ENCODE assay signal across 20 cellular contexts in genomic region chr5:60458669-60459068, GRCh38.
DNase-seq lines count a peak whose midpoint lies in the region; ATAC-seq, FAIRE-seq and TF ChIP-seq lines count a peak whose summit lies in the region.
"Had no signal": no experiment of that assay in that cellular context is flagged by ENCODE, and none has a peak within 500 bp of the region (broad histone marks: within the 10 kb centered on the region; RNA-seq: fewer than 3 reads in every experiment).

No MANE protein-coding gene starts in this region.

- H3K36me3 ChIP-seq in mammary epithelial cell (ENCODE audit: insufficient read depth, low read length), result no peaks in the 10 kb centered on the region
- no peaks in the 10 kb centered on the region for H3K36me3 ChIP-seq in K562 (ENCODE audit: control insufficient read depth, insufficient read depth, low read length)
- H3K36me3 ChIP-seq in psoas muscle (ENCODE audit: insufficient read depth in 1 of 2, low read depth in 1 of 2), result no peaks in the 10 kb centered on the region
- H3K36me3 ChIP-seq: BLaER1 had no signal

- H4K20me1 ChIP-seq in mammary epithelial cell (ENCODE audit: insufficient read depth, low read length) (no peaks in the 10 kb centered on the region), K562 (replicated peaks; ENCODE audit: control insufficient read depth, insufficient read depth, low read length) (no peaks in the 10 kb centered on the region)
- H4K20me1 ChIP-seq: BLaER1 had no signal

- no peaks in the 10 kb centered on the region for H3K9me3 ChIP-seq in mammary epithelial cell (replicated peaks; ENCODE audit: insufficient read depth, low read length)
- no peaks in the 10 kb centered on the region for H3K9me3 ChIP-seq in K562 (replicated peaks; ENCODE audit: control insufficient read depth, insufficient read depth, low read depth, low read length)
- H3K9me3 ChIP-seq in psoas muscle, result no peaks in the 10 kb centered on the region
- H3K9me3 ChIP-seq: A549 had no signal

- TF ChIP-seq POLR2A in K562 (conservative IDR thresholded peaks at IDR 0.05), result no peak

- H3K4me2 ChIP-seq in mammary epithelial cell (ENCODE audit: insufficient read depth, low read depth, low read length) (no peak overlapping the region), K562 (ENCODE audit: insufficient read depth, low read length) (no peak overlapping the region)
- H3K4me2 ChIP-seq: A549, BLaER1 had no signal

- H3K27me3 ChIP-seq in mammary epithelial cell (ENCODE audit: insufficient read depth, low read length) (no peaks in the 10 kb centered on the region), K562 (ENCODE audit: control insufficient read depth in 2 of 2, insufficient read depth in 2 of 2, low read length in 2 of 2) (no peaks in the 10 kb centered on the region), psoas muscle (ENCODE audit: insufficient read depth in 3 of 3, low read length in 2 of 3) (no peaks in the 10 kb centered on the region)
- H3K27me3 ChIP-seq: BLaER1 had no signal

- H3K9me1 ChIP-seq in K562 (ENCODE audit: control insufficient read depth, insufficient read depth, low read length), result no peaks in the 10 kb centered on the region

- in situ Hi-C loops in T47D (cut with HindIII; ENCODE audit: low pct_unique_long_range_greater_than_20kb, low sequenced_read_pairs), result no loop called here
- in situ Hi-C loops in mammary epithelial cell (cut with MboI; ENCODE audit: low sequenced_read_pairs in 2 of 2), result no loop called here
- in situ Hi-C loops in K562 (cut with MboI), result no loop called here

- BruUV-seq in mammary epithelial cell (replicated peaks; lab: Mats Ljungman, UMichigan), result no TSS peak
- no TSS peak for BruUV-seq in K562 (replicated peaks; lab: Mats Ljungman, UMichigan)

- no peaks in the 10 kb centered on the region for H3K79me2 ChIP-seq in mammary epithelial cell (ENCODE audit: insufficient read depth, low read length)
- no peaks in the 10 kb centered on the region for H3K79me2 ChIP-seq in K562 (ENCODE audit: control insufficient read depth, insufficient read depth, low read length)

- no peak for TF ChIP-seq CTCF in mammary epithelial cell (conservative IDR thresholded peaks at IDR 0.05 in 1 of 2, IDR thresholded peaks at IDR 0.05 in 1 of 2; ENCODE audit: extremely low read depth in 1 of 2, insufficient read depth in 1 of 2, low read depth in 1 of 2, low read length in 2 of 2)
- TF ChIP-seq CTCF in K562 (IDR thresholded peaks at IDR 0.05 in 2 of 3, conservative IDR thresholded peaks at IDR 0.05 in 1 of 3; ENCODE audit: insufficient read depth in 2 of 3, low read depth in 1 of 3, low read length in 3 of 3), result peak in 2 of 3 experiments; percentile 15 to 17; a peak in 2 of 6 replicates
- no peak for TF ChIP-seq CTCF in psoas muscle (IDR thresholded peaks at IDR 0.05)

- TF ChIP-seq EP300 in K562 (IDR thresholded peaks at IDR 0.05; ENCODE audit: low read length), result no peak

- no peak overlapping the region for H3K9ac ChIP-seq in mammary epithelial cell (ENCODE audit: insufficient read depth, low read length)
- no peak overlapping the region for H3K9ac ChIP-seq in K562 (ENCODE audit: insufficient read depth in 1 of 2, low read depth in 2 of 2, low read length in 2 of 2)
- H3K9ac ChIP-seq: BLaER1 had no signal

- intact Hi-C loops in mammary epithelial cell (cut with micrococcal nuclease) (no loop called here), K562 (cut with micrococcal nuclease) (no loop called here), psoas muscle (cut with DNase I) (no loop called here)

- WGBS in mammary epithelial cell (ENCODE audit: low coverage, missing lambda C conversion rate), result 81% methylated on average over 7 of the region's 7 CpGs
- 1% methylated on average over 7 of the region's 7 CpGs for WGBS in K562 (ENCODE audit: insufficient coverage, low coverage, missing lambda C conversion rate)
- 74 to 80% (median 80%) methylated on average over 7 of the region's 7 CpGs for WGBS in psoas muscle, 3 donors

- FAIRE-seq in K562 (lab: Jason Lieb, UNC), result no peak
- FAIRE-seq: GM12892, GM18507, H1 had no signal

- POLR2A ChIA-PET in K562 (lab: Yijun Ruan, JAX), result no interaction called here

- no peak overlapping the region for H3K27ac ChIP-seq in mammary epithelial cell (ENCODE audit: insufficient read depth, low read depth, low read length)
- H3K27ac ChIP-seq in K562 (ENCODE audit: extremely low read depth, low read depth, low read length), result no peak overlapping the region
- H3K27ac ChIP-seq in psoas muscle, result no peak overlapping the region
- H3K27ac ChIP-seq: 22Rv1, A549, BLaER1 had no signal

- no peak overlapping the region for H3K4me3 ChIP-seq in mammary epithelial cell (replicated peaks in 1 of 3; ENCODE audit: insufficient read depth in 1 of 3, low read depth in 2 of 3, low read length in 3 of 3)
- no peak overlapping the region for H3K4me3 ChIP-seq in K562
- H3K4me3 ChIP-seq in psoas muscle, result no peak overlapping the region
- H3K4me3 ChIP-seq: A549, BLaER1 had no signal

- CTCF ChIA-PET in mammary epithelial cell (lab: Charles Lee; ENCODE audit: low non-redundant PET), result no interaction called here
- CTCF ChIA-PET in K562 (lab: Yijun Ruan, JAX; ENCODE audit: low intra/inter-chr PET ratio), result no interaction called here

- DNase-seq in T47D (ENCODE audit: low read depth in 1 of 2, low spot score in 1 of 2) (peak; percentile 9 to 54), mammary epithelial cell (no peak), OCI-M1 (lab: John Stamatoyannopoulos, UW) (peak; percentile 46), K562 (ENCODE audit: extremely low read depth in 1 of 4, low spot score in 3 of 4) (no peak), pons (ENCODE audit: low spot score) (peak; percentile 11), psoas muscle (no peak)
- DNase-seq: AML-193; CD4-positive, alpha-beta memory T cell; DMS153; DMS79; GDM1; H9 had no signal

- ATAC-seq in K562, result no peak
- ATAC-seq in psoas muscle, result no peak
- no peak for ATAC-seq in HG03460 (IDR thresholded peaks at IDR 0.05; ENCODE audit: unreplicated experiment)
- ATAC-seq in HG03175 (IDR thresholded peaks at IDR 0.05; ENCODE audit: unreplicated experiment), result no peak
- ATAC-seq: A549 had no signal

- dilution Hi-C loops in mammary epithelial cell (cut with HindIII; ENCODE audit: low sequenced_read_pairs), result no loop called here

- TF ChIP-seq RAD21 in K562 (CRISPR knock-in tag; conservative IDR thresholded peaks at IDR 0.05 in 1 of 2, IDR thresholded peaks at IDR 0.05 in 1 of 2), result no peak

- H3K4me1 ChIP-seq in mammary epithelial cell (ENCODE audit: insufficient read depth, low read length), result peaks cover 6% of the 10 kb centered on the region
- no peaks in the 10 kb centered on the region for H3K4me1 ChIP-seq in K562 (replicated peaks in 1 of 2; ENCODE audit: control insufficient read depth in 2 of 2, insufficient read depth in 2 of 2, low read length in 2 of 2)
- no peaks in the 10 kb centered on the region for H3K4me1 ChIP-seq in psoas muscle
- H3K4me1 ChIP-seq: BLaER1 had no signal

- H2AFZ ChIP-seq in mammary epithelial cell (ENCODE audit: low read depth, low read length), result no peak overlapping the region
- H2AFZ ChIP-seq in K562 (ENCODE audit: low read depth, low read length), result no peak overlapping the region

TF ChIP-seq in K562, 482 proteins besides CTCF, POLR2A, EP300 and RAD21 (continues in another document):
- TF ChIP-seq E2F8 (IDR thresholded peaks at IDR 0.05; ENCODE audit: low read depth, partially characterized antibody) (no peak), TARDBP (IDR thresholded peaks at IDR 0.05) (no peak), ELF4 (CRISPR knock-in tag; IDR thresholded peaks at IDR 0.05) (no peak), CHD4 (IDR thresholded peaks at IDR 0.05; ENCODE audit: insufficient read depth, insufficient replicate concordance, low read depth, low read length, poor library complexity, severe bottlenecking) (no peak), RBM22 (IDR thresholded peaks at IDR 0.05; ENCODE audit: low read depth, low read length, poor library complexity, severe bottlenecking) (no peak), NCOA6 (IDR thresholded peaks at IDR 0.05) (no peak), SAFB (IDR thresholded peaks at IDR 0.05; ENCODE audit: borderline replicate concordance, low read depth, low read length) (no peak), KLF16 (IDR thresholded peaks at IDR 0.05) (no peak), ATF3 (IDR thresholded peaks at IDR 0.05) (no peak), ATF3 (CRISPR knock-in tag; conservative IDR thresholded peaks at IDR 0.05) (no peak), NFIC (IDR thresholded peaks at IDR 0.05) (no peak), CBX5 (IDR thresholded peaks at IDR 0.05; ENCODE audit: borderline replicate concordance, low read depth) (no peak), PRPF4 (IDR thresholded peaks at IDR 0.05; ENCODE audit: insufficient read depth, low read depth, low read length, poor library complexity, severe bottlenecking) (no peak), RB1 (IDR thresholded peaks at IDR 0.05; ENCODE audit: low read depth) (no peak)

Comparison
In these comparisons a context has a peak if more than half of its experiments do, and no peak if none do; other contexts are left out.
1. DNase-seq: peak in T47D (2 of 2), OCI-M1 (single experiment) and pons (single experiment); none in mammary epithelial cell (single experiment), K562 (0 of 4) and psoas muscle (0 of 2).
2. CTCF ChIP-seq: peak in K562 (2 of 3); none in mammary epithelial cell (0 of 2) and psoas muscle (single experiment).